Comparison of ENCODE assay signal across 2 cellular contexts in the genomic region with DNA sequence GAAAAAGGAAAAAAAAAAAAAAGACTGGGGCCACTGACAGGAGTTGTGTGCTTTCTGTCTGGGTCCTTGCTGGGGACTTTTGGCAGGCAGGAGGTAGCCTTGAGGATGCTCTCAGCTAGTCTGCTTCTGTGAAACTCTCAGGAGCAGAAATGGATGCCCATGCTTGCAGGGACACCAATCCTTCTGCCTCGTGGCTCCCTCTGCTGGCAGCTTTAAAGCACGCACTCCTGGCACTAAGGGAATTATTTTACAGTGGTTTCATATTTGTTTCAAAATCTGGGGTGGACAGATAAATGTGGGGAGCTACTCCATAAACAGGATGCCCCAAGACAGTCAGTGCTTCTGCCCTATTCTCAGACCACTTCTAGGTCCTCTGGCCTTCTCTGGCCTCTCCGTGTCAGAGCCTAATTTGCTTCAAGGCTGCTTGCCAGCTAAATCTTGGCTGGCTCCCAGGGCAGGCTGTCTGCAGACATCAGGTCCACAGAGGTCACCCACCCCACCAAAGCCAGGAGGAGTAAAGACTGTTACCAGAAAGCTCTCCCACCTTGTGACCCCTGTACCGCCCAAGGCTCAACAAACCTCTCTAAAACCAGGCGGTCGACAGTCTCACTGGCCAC.
TF ChIP-seq lines count a peak whose summit lies in the region.

No MANE protein-coding gene starts in this region.

TF ChIP-seq in HEK293, 187 proteins besides CTCF, POLR2A, EP300 and RAD21:
- TF ChIP-seq YY1 (tag by site-specific recombination; IDR thresholded peaks at IDR 0.05) = no peak
- TF ChIP-seq ZBTB17 (tag by site-specific recombination; IDR thresholded peaks at IDR 0.05) = peak; percentile 36; the same call in 1 of the 2 replicates
- TF ChIP-seq, protein P1, sequence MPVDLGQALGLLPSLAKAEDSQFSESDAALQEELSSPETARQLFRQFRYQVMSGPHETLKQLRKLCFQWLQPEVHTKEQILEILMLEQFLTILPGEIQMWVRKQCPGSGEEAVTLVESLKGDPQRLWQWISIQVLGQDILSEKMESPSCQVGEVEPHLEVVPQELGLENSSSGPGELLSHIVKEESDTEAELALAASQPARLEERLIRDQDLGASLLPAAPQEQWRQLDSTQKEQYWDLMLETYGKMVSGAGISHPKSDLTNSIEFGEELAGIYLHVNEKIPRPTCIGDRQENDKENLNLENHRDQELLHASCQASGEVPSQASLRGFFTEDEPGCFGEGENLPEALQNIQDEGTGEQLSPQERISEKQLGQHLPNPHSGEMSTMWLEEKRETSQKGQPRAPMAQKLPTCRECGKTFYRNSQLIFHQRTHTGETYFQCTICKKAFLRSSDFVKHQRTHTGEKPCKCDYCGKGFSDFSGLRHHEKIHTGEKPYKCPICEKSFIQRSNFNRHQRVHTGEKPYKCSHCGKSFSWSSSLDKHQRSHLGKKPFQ (tag by site-specific recombination; IDR thresholded peaks at IDR 0.05) = no peak
- no peak for TF ChIP-seq ZNF792 (tag by site-specific recombination; IDR thresholded peaks at IDR 0.05)
- peak; percentile 76 for TF ChIP-seq ZNF654 (tag by site-specific recombination; IDR thresholded peaks at IDR 0.05; ENCODE audit: low read depth)
- TF ChIP-seq RBAK (tag by site-specific recombination; IDR thresholded peaks at IDR 0.05) = no peak
- TF ChIP-seq KLF1 (tag by site-specific recombination; IDR thresholded peaks at IDR 0.05) = no peak
- TF ChIP-seq ZNF335 (tag by site-specific recombination; conservative IDR thresholded peaks at IDR 0.05) = peak; percentile 51
- TF ChIP-seq ZNF175 (tag by site-specific recombination; IDR thresholded peaks at IDR 0.05) = no peak
- TF ChIP-seq ZNF274 (IDR thresholded peaks at IDR 0.05; ENCODE audit: low read length) = no peak
- TF ChIP-seq ZNF274 (tag by site-specific recombination; IDR thresholded peaks at IDR 0.05; ENCODE audit: borderline replicate concordance) = no peak
- no peak for TF ChIP-seq ZNF311 (tag by site-specific recombination; IDR thresholded peaks at IDR 0.05; ENCODE audit: borderline replicate concordance)

TF ChIP-seq in H1, 55 proteins besides CTCF, POLR2A, EP300 and RAD21:
- peak; percentile 85 for TF ChIP-seq YY1 (IDR thresholded peaks at IDR 0.05; ENCODE audit: low read depth, low read length)
- TF ChIP-seq, protein P2, sequence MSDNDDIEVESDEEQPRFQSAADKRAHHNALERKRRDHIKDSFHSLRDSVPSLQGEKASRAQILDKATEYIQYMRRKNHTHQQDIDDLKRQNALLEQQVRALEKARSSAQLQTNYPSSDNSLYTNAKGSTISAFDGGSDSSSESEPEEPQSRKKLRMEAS (IDR thresholded peaks at IDR 0.05) = peak; percentile 44
- TF ChIP-seq TCF12 (IDR thresholded peaks at IDR 0.05; ENCODE audit: low read depth, low read length) = no peak
- no peak for TF ChIP-seq SAP30 (IDR thresholded peaks at IDR 0.05; ENCODE audit: insufficient read depth, insufficient replicate concordance, low read length)
TF ChIP-seq in H1: peak in this region for 2.
